In genomic region chr11:35663408-35663702, GRCh38 we compare ENCODE assay signal across 1 cellular context.
TF ChIP-seq lines count a peak whose summit lies in the region.

No MANE protein-coding gene starts in this region.

TF ChIP-seq in K562, 482 proteins besides CTCF, POLR2A, EP300 and RAD21 (continued from another document and continues in another):
- no peak for TF ChIP-seq ZNF449 (CRISPR knock-in tag; IDR thresholded peaks at IDR 0.05)
- no peak for TF ChIP-seq MNT (conservative IDR thresholded peaks at IDR 0.05)
- no peak for TF ChIP-seq HMG20B (CRISPR knock-in tag; IDR thresholded peaks at IDR 0.05)
- no peak for TF ChIP-seq MED1 (CRISPR knock-in tag; IDR thresholded peaks at IDR 0.05; ENCODE audit: borderline replicate concordance)
- TF ChIP-seq SMAD3 (CRISPR knock-in tag; conservative IDR thresholded peaks at IDR 0.05), result no peak
- no peak for TF ChIP-seq ETV5 (CRISPR knock-in tag; IDR thresholded peaks at IDR 0.05; ENCODE audit: low read depth)
- no peak for TF ChIP-seq POLR2H (tag; IDR thresholded peaks at IDR 0.05; ENCODE audit: low read depth)
- no peak for TF ChIP-seq ZBTB34 (CRISPR knock-in tag; IDR thresholded peaks at IDR 0.05)
- no peak for TF ChIP-seq LEF1 (IDR thresholded peaks at IDR 0.05)
- TF ChIP-seq CHD7 (IDR thresholded peaks at IDR 0.05; ENCODE audit: low read depth, low read length), result no peak
- no peak for TF ChIP-seq CBX5 (IDR thresholded peaks at IDR 0.05; ENCODE audit: borderline replicate concordance, low read depth)
- no peak for TF ChIP-seq JUN (IDR thresholded peaks at IDR 0.05; ENCODE audit: borderline replicate concordance, low read depth, low read length)
- TF ChIP-seq JUN (CRISPR knock-in tag; IDR thresholded peaks at IDR 0.05; ENCODE audit: borderline replicate concordance), result no peak
- no peak for TF ChIP-seq YY1 (IDR thresholded peaks at IDR 0.05; ENCODE audit: borderline replicate concordance in 1 of 3, control insufficient read depth in 1 of 3, extremely low read depth in 1 of 3, insufficient read depth in 3 of 3, insufficient read length in 1 of 3, insufficient replicate concordance in 2 of 3, low read depth in 1 of 3, low read length in 2 of 3)
- TF ChIP-seq SMAD4 (CRISPR knock-in tag; conservative IDR thresholded peaks at IDR 0.05), result no peak
- TF ChIP-seq KDM2B (CRISPR knock-in tag; IDR thresholded peaks at IDR 0.05), result no peak
- TF ChIP-seq TAF15 (IDR thresholded peaks at IDR 0.05; ENCODE audit: low read depth, low read length), result no peak
- no peak for TF ChIP-seq CGGBP1 (CRISPR knock-in tag; IDR thresholded peaks at IDR 0.05)
- no peak for TF ChIP-seq ZFP30 (CRISPR knock-in tag; IDR thresholded peaks at IDR 0.05; ENCODE audit: borderline replicate concordance)
- no peak for TF ChIP-seq KAT8 (IDR thresholded peaks at IDR 0.05; ENCODE audit: low read depth)
- TF ChIP-seq ZC3H4 (CRISPR knock-in tag; IDR thresholded peaks at IDR 0.05; ENCODE audit: borderline replicate concordance), result no peak
- no peak for TF ChIP-seq ZNF668 (CRISPR knock-in tag; IDR thresholded peaks at IDR 0.05)
- TF ChIP-seq KDM1A (IDR thresholded peaks at IDR 0.05), result no peak
- TF ChIP-seq TSC22D4 (tag; IDR thresholded peaks at IDR 0.05), result no peak
- no peak for TF ChIP-seq SMAD1 (IDR thresholded peaks at IDR 0.05; ENCODE audit: low read depth, low read length, partially characterized antibody)
- TF ChIP-seq ZNF586 (CRISPR knock-in tag; conservative IDR thresholded peaks at IDR 0.05), result no peak
- TF ChIP-seq HBP1 (CRISPR knock-in tag; IDR thresholded peaks at IDR 0.05), result no peak; the same call in none of the 2 replicates
- no peak for TF ChIP-seq JUNB (CRISPR knock-in tag; conservative IDR thresholded peaks at IDR 0.05)
- no peak for TF ChIP-seq SRSF7 (optimal IDR thresholded peaks at IDR 0.05; ENCODE audit: low read depth, low read length)
- TF ChIP-seq, protein P1, sequence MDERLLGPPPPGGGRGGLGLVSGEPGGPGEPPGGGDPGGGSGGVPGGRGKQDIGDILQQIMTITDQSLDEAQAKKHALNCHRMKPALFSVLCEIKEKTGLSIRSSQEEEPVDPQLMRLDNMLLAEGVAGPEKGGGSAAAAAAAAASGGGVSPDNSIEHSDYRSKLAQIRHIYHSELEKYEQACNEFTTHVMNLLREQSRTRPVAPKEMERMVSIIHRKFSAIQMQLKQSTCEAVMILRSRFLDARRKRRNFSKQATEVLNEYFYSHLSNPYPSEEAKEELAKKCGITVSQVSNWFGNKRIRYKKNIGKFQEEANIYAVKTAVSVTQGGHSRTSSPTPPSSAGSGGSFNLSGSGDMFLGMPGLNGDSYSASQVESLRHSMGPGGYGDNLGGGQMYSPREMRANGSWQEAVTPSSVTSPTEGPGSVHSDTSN (CRISPR knock-in tag; IDR thresholded peaks at IDR 0.05; ENCODE audit: low read depth), result no peak
- TF ChIP-seq, protein P1 (tag; conservative IDR thresholded peaks at IDR 0.05; ENCODE audit: low read depth), result no peak
- TF ChIP-seq ZNF174 (CRISPR knock-in tag; IDR thresholded peaks at IDR 0.05), result no peak
- TF ChIP-seq ZNF561 (CRISPR knock-in tag; conservative IDR thresholded peaks at IDR 0.05), result no peak
- TF ChIP-seq FIP1L1 (IDR thresholded peaks at IDR 0.05; ENCODE audit: low read depth, low read length, poor library complexity, severe bottlenecking), result no peak
- TF ChIP-seq ZNF197 (CRISPR knock-in tag; IDR thresholded peaks at IDR 0.05; ENCODE audit: low read depth), result no peak
- TF ChIP-seq GATAD2A (IDR thresholded peaks at IDR 0.05), result 0 out of 2 replicates have a peak, but pooled peaks have one; percentile 6
- TF ChIP-seq, protein P2, sequence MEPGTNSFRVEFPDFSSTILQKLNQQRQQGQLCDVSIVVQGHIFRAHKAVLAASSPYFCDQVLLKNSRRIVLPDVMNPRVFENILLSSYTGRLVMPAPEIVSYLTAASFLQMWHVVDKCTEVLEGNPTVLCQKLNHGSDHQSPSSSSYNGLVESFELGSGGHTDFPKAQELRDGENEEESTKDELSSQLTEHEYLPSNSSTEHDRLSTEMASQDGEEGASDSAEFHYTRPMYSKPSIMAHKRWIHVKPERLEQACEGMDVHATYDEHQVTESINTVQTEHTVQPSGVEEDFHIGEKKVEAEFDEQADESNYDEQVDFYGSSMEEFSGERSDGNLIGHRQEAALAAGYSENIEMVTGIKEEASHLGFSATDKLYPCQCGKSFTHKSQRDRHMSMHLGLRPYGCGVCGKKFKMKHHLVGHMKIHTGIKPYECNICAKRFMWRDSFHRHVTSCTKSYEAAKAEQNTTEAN (CRISPR knock-in tag; IDR thresholded peaks at IDR 0.05), result no peak
- TF ChIP-seq RBBP5 (IDR thresholded peaks at IDR 0.05; ENCODE audit: borderline replicate concordance, insufficient read depth, low read length, poor library complexity, severe bottlenecking), result no peak
